ENCODE assay signal across 1 cellular context in the genomic region with DNA sequence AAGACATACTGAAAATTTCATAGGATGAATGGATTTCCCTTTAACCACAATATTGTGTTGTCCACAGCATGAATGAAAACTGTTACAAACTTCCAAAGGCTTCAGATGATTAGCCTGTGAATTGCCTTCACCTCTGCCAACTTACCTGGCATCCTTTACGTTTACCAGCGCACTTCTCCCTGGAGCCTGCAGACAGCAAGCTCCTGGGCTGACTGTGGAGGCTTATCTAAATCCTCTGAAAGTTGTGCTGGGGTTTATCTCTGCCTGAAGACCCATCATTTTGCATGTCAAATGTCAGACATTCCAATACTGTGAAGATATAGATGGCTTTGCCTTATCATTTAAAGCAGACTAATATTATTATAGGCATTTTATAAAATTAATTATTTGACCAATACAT.
TF ChIP-seq lines count a peak whose summit lies in the region.

No MANE protein-coding gene starts in this region.

TF ChIP-seq in GM23338, 12 proteins besides CTCF, POLR2A, EP300 and RAD21 (continued from another document):
- TF ChIP-seq, protein P1, sequence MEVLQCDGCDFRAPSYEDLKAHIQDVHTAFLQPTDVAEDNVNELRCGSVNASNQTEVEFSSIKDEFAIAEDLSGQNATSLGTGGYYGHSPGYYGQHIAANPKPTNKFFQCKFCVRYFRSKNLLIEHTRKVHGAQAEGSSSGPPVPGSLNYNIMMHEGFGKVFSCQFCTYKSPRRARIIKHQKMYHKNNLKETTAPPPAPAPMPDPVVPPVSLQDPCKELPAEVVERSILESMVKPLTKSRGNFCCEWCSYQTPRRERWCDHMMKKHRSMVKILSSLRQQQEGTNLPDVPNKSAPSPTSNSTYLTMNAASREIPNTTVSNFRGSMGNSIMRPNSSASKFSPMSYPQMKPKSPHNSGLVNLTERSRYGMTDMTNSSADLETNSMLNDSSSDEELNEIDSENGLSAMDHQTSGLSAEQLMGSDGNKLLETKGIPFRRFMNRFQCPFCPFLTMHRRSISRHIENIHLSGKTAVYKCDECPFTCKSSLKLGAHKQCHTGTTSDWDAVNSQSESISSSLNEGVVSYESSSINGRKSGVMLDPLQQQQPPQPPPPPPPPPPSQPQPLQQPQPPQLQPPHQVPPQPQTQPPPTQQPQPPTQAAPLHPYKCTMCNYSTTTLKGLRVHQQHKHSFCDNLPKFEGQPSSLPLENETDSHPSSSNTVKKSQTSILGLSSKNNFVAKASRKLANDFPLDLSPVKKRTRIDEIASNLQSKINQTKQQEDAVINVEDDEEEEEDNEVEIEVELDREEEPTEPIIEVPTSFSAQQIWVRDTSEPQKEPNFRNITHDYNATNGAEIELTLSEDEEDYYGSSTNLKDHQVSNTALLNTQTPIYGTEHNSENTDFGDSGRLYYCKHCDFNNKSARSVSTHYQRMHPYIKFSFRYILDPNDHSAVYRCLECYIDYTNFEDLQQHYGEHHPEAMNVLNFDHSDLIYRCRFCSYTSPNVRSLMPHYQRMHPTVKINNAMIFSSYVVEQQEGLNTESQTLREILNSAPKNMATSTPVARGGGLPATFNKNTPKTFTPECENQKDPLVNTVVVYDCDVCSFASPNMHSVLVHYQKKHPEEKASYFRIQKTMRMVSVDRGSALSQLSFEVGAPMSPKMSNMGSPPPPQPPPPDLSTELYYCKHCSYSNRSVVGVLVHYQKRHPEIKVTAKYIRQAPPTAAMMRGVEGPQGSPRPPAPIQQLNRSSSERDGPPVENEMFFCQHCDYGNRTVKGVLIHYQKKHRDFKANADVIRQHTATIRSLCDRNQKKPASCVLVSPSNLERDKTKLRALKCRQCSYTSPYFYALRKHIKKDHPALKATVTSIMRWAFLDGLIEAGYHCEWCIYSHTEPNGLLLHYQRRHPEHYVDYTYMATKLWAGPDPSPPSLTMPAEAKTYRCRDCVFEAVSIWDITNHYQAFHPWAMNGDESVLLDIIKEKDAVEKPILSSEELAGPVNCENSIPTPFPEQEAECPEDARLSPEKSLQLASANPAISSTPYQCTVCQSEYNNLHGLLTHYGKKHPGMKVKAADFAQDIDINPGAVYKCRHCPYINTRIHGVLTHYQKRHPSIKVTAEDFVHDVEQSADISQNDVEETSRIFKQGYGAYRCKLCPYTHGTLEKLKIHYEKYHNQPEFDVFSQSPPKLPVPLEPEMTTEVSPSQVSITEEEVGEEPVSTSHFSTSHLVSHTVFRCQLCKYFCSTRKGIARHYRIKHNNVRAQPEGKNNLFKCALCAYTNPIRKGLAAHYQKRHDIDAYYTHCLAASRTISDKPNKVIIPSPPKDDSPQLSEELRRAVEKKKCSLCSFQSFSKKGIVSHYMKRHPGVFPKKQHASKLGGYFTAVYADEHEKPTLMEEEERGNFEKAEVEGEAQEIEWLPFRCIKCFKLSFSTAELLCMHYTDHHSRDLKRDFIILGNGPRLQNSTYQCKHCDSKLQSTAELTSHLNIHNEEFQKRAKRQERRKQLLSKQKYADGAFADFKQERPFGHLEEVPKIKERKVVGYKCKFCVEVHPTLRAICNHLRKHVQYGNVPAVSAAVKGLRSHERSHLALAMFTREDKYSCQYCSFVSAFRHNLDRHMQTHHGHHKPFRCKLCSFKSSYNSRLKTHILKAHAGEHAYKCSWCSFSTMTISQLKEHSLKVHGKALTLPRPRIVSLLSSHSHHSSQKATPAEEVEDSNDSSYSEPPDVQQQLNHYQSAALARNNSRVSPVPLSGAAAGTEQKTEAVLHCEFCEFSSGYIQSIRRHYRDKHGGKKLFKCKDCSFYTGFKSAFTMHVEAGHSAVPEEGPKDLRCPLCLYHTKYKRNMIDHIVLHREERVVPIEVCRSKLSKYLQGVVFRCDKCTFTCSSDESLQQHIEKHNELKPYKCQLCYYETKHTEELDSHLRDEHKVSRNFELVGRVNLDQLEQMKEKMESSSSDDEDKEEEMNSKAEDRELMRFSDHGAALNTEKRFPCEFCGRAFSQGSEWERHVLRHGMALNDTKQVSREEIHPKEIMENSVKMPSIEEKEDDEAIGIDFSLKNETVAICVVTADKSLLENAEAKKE (CRISPR knock-in tag; IDR thresholded peaks at IDR 0.05), result no peak
- TF ChIP-seq, protein P2, sequence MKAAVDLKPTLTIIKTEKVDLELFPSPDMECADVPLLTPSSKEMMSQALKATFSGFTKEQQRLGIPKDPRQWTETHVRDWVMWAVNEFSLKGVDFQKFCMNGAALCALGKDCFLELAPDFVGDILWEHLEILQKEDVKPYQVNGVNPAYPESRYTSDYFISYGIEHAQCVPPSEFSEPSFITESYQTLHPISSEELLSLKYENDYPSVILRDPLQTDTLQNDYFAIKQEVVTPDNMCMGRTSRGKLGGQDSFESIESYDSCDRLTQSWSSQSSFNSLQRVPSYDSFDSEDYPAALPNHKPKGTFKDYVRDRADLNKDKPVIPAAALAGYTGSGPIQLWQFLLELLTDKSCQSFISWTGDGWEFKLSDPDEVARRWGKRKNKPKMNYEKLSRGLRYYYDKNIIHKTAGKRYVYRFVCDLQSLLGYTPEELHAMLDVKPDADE (IDR thresholded peaks at IDR 0.05), result no peak
- no peak for TF ChIP-seq EZH2 (IDR thresholded peaks at IDR 0.05; ENCODE audit: low read depth, unreplicated experiment)
- TF ChIP-seq EZH2phosphoT487 (IDR thresholded peaks at IDR 0.05; ENCODE audit: unreplicated experiment), result no peak
